In genomic region chr20:34539756-34540155, GRCh38 we compare ENCODE assay signal across 28 cellular contexts.
"Had no signal": no experiment of that assay in that cellular context is flagged by ENCODE, and none has a peak within 500 bp of the region (broad histone marks: within the 10 kb centered on the region; RNA-seq: fewer than 3 reads in every experiment).

No MANE protein-coding gene starts in this region.

- ATAC-seq: esophagus mucosa; gastrocnemius medialis; left lobe of liver; naive thymus-derived CD4-positive, alpha-beta T cell; sciatic nerve; stimulated activated effector memory CD8-positive, alpha-beta T cell treated with anti-CD3 and anti-CD28 coated beads, Interleukin-12 subunit alpha, Interleukin-12 subunit beta, amount 100 ng/mL, for 72 hours; stimulated activated naive CD8-positive, alpha-beta T cell treated with anti-CD3 and anti-CD28 coated beads, Interleukin-15, Interleukin-2, amounts not matched to agents 100 U/mL and 50 U/mL, for 24 hours had no signal

- H3K27ac ChIP-seq: colonic mucosa, epithelial cell of prostate, gastrocnemius medialis, neural progenitor cell, prostate gland, right atrium auricular region, testis, tibial artery had no signal

- H3K9me3 Mint-ChIP-seq: dendritic cell treated with granulocyte-macrophage colony-stimulating factor and Interleukin-4, amounts not matched to agents 40 ng/mL and 50 ng/mL, for 4 days; endodermal cell; memory B cell; mesothelial cell of epicardium; naive thymus-derived CD4-positive, alpha-beta T cell; nephron; neural progenitor cell; stimulated activated effector memory CD8-positive, alpha-beta T cell treated with anti-CD3 and anti-CD28 coated beads, Interleukin-12 subunit alpha, Interleukin-12 subunit beta, amount 100 ng/mL, for 72 hours; type B pancreatic cell had no signal

- H3K4me3 Mint-ChIP-seq: dendritic cell treated with granulocyte-macrophage colony-stimulating factor and Interleukin-4, amounts not matched to agents 40 ng/mL and 50 ng/mL, for 4 days; endodermal cell; memory B cell; mesothelial cell of epicardium; naive thymus-derived CD4-positive, alpha-beta T cell; nephron; neural progenitor cell; stimulated activated effector memory CD8-positive, alpha-beta T cell treated with anti-CD3 and anti-CD28 coated beads, Interleukin-12 subunit alpha, Interleukin-12 subunit beta, amount 100 ng/mL, for 72 hours; type B pancreatic cell had no signal

- H3K27me3 Mint-ChIP-seq: memory B cell; naive thymus-derived CD4-positive, alpha-beta T cell; type B pancreatic cell had no signal

- H3K27ac Mint-ChIP-seq: dendritic cell treated with granulocyte-macrophage colony-stimulating factor and Interleukin-4, amounts not matched to agents 40 ng/mL and 50 ng/mL, for 4 days; endodermal cell; memory B cell; mesothelial cell of epicardium; nephron; neural progenitor cell had no signal

- H3K4me3 ChIP-seq: colonic mucosa, gastrocnemius medialis, lung, neural progenitor cell, prostate gland, right atrium auricular region, smooth muscle cell, testis, tibial artery had no signal

- H3K27me3 ChIP-seq: colonic mucosa, gastrocnemius medialis, right atrium auricular region, testis, tibial artery had no signal

- H3K36me3 ChIP-seq: neural progenitor cell had no signal

- H3K9me3 ChIP-seq: colonic mucosa, gastrocnemius medialis, prostate gland, right atrium auricular region, testis, tibial artery had no signal

- H3K4me1 Mint-ChIP-seq: memory B cell had no signal

- DNase-seq: colonic mucosa; effector CD8-positive, alpha-beta T cell; endodermal cell; foreskin fibroblast; gastrocnemius medialis; head of caudate nucleus; naive thymus-derived CD4-positive, alpha-beta T cell; stimulated activated CD4-positive, alpha-beta T cell treated with anti-CD3 and anti-CD28 coated beads, Interleukin-2, amount 100 ng/mL, for 24 hours; stimulated activated CD4-positive, alpha-beta T cell treated with anti-CD3 and anti-CD28 coated beads, Interleukin-4, amount 100 ng/mL, for 24 hours; stimulated activated naive CD8-positive, alpha-beta T cell treated with anti-CD3 and anti-CD28 coated beads, Interleukin-15, Interleukin-2, amounts not matched to agents 100 U/mL and 50 U/mL, for 24 hours; substantia nigra; testis; tibial artery had no signal

- H3K4me1 ChIP-seq: prostate gland, right atrium auricular region had no signal
